In genomic region chr5:72505026-72505425, GRCh38 we compare ENCODE assay signal across 21 cellular contexts. TPM values are rescaled to one million over a fixed set of nuclear protein-coding genes. Genes with fewer than 3 reads are reported as not detected.
DNase-seq lines count a peak whose midpoint lies in the region; ATAC-seq and TF ChIP-seq lines count a peak whose summit lies in the region.
"Had no signal": no experiment of that assay in that cellular context is flagged by ENCODE, and none has a peak within 500 bp of the region (broad histone marks: within the 10 kb centered on the region; RNA-seq: fewer than 3 reads in every experiment).

No MANE protein-coding gene starts in this region.

- no TSS peak for BruUV-seq in PC-9 (replicated peaks; lab: Mats Ljungman, UMichigan)

- no peak overlapping the region for H3K4me2 ChIP-seq in GM23248 (ENCODE audit: unreplicated experiment)
- H3K4me2 ChIP-seq in PC-9: peak overlapping the region; percentile 70
- H3K4me2 ChIP-seq: neural progenitor cell had no signal

- no peak for TF ChIP-seq CTCF in PC-9 (conservative IDR thresholded peaks at IDR 0.05)
- no peak for TF ChIP-seq CTCF in gastroesophageal sphincter (IDR thresholded peaks at IDR 0.05)

- H3K27me3 Mint-ChIP-seq in effector memory CD8-positive, alpha-beta T cell: peaks cover 36 to 57% of the 10 kb centered on the region in 2 donors

- H3K4me1 Mint-ChIP-seq in effector memory CD8-positive, alpha-beta T cell (ENCODE audit: low read depth in 2 of 2): no peaks in the 10 kb centered on the region
- H3K4me1 Mint-ChIP-seq: CD8-positive, alpha-beta memory T cell had no signal

- no peak for TF ChIP-seq POLR2A in gastroesophageal sphincter (IDR thresholded peaks at IDR 0.05)

- H3K27ac ChIP-seq in GM23248 (no peak overlapping the region), PC-9 (peak overlapping the region; percentile 91), gastroesophageal sphincter (peak overlapping the region in 3 of 4 donors; percentile 38 to 69 (median 53)), skin epidermis (peak overlapping the region in 13 of 21 experiments; percentile 2 to 80 (median 38))
- H3K27ac ChIP-seq: body of pancreas, colonic mucosa, epithelial cell of prostate, neural progenitor cell had no signal

- H3K4me1 ChIP-seq in GM23248 (ENCODE audit: insufficient read depth) (peaks cover 25% of the 10 kb centered on the region), PC-9 (replicated peaks; ENCODE audit: insufficient read depth) (peaks cover 38% of the 10 kb centered on the region), gastroesophageal sphincter (peaks cover 0 to 51% (median 7%) of the 10 kb centered on the region in 3 donors)
- H3K4me1 ChIP-seq: body of pancreas, colonic mucosa, testis had no signal

- no peaks in the 10 kb centered on the region for H3K9me2 ChIP-seq in GM23248 (ENCODE audit: insufficient read depth)
- H3K9me2 ChIP-seq in PC-9 (ENCODE audit: insufficient read depth): no peaks in the 10 kb centered on the region

- no peaks in the 10 kb centered on the region for H3K27me3 ChIP-seq in GM23248 (replicated peaks; ENCODE audit: insufficient read depth)
- H3K27me3 ChIP-seq in PC-9 (ENCODE audit: insufficient read depth, low read depth): no peaks in the 10 kb centered on the region
- no peaks in the 10 kb centered on the region for H3K27me3 ChIP-seq in gastroesophageal sphincter
- H3K27me3 ChIP-seq: body of pancreas, colonic mucosa, neural progenitor cell, testis had no signal

- intact Hi-C loops in PC-9 (cut with micrococcal nuclease; ENCODE audit: unreplicated experiment): loop anchor here (2.0 kb wide), 1 partner anchor 34 kb away; no protein-coding TSS in a partner anchor

- DNase-seq in GM23248 (no peak), PC-9 (no peak)
- DNase-seq in stimulated activated CD4-positive, alpha-beta T cell treated with anti-CD3 and anti-CD28 coated beads, Interleukin-15, amount 100 ng/mL, for 24 hours: no peak
- no peak for DNase-seq in activated CD4-positive, alpha-beta T cell treated with anti-CD3 and anti-CD28 coated beads for 4 hours
- DNase-seq in effector memory CD8-positive, alpha-beta T cell: no peak
- DNase-seq: activated CD4-positive, alpha-beta T cell treated with anti-CD3 and anti-CD28 coated beads for 48 hours; activated CD8-positive, alpha-beta memory T cell treated with anti-CD3 and anti-CD28 coated beads, Interleukin-2, amount 10 ng/mL, durations not matched to agents 7 days and 5 days; activated naive CD8-positive, alpha-beta T cell treated with anti-CD3 and anti-CD28 coated beads for 36 hours; body of pancreas; CD8-positive, alpha-beta memory T cell; colonic mucosa; NCI-H146; NCI-H2171; NCI-H526; testis had no signal

- no peak for ATAC-seq in gastroesophageal sphincter
- no peak for ATAC-seq in effector memory CD8-positive, alpha-beta T cell (replicated peaks)
- no peak for ATAC-seq in GM21737 (IDR thresholded peaks at IDR 0.05; ENCODE audit: unreplicated experiment)
- ATAC-seq: activated CD8-positive, alpha-beta memory T cell treated with anti-CD3 and anti-CD28 coated beads, Interleukin-2, amount 10 ng/mL, durations not matched to agents 7 days and 5 days; body of pancreas had no signal

- H2AFZ ChIP-seq in GM23248 (peak overlapping the region; percentile 40; the same call in 1 of the 2 replicates), PC-9 (peak overlapping the region; percentile 70)
- H2AFZ ChIP-seq: neural progenitor cell had no signal

- H3K9me3 ChIP-seq in GM23248 (ENCODE audit: low read depth): no peaks in the 10 kb centered on the region
- peaks cover 20% of the 10 kb centered on the region; the same call in 1 of the 2 replicates for H3K9me3 ChIP-seq in PC-9 (ENCODE audit: insufficient read depth, low read depth)
- no peaks in the 10 kb centered on the region for H3K9me3 ChIP-seq in gastroesophageal sphincter
- H3K9me3 ChIP-seq: body of pancreas, colonic mucosa, testis had no signal

- H3F3A ChIP-seq in GM23248 (ENCODE audit: insufficient read depth) (peaks cover 11% of the 10 kb centered on the region), PC-9 (ENCODE audit: insufficient read depth, low read depth) (peaks cover 15% of the 10 kb centered on the region)

- no peak overlapping the region for H3K4me3 ChIP-seq in GM23248
- H3K4me3 ChIP-seq in PC-9: peak overlapping the region; percentile 34; the same call in 1 of the 2 replicates
- peak overlapping the region in 1 of 2 donors; percentile 27 for H3K4me3 ChIP-seq in gastroesophageal sphincter
- H3K4me3 ChIP-seq in skin epidermis: peak overlapping the region in 2 of 7 experiments; percentile 8 to 17
- H3K4me3 ChIP-seq: body of pancreas, colonic mucosa, neural progenitor cell, testis had no signal

- no peak overlapping the region for H3K27ac Mint-ChIP-seq in effector memory CD8-positive, alpha-beta T cell
- H3K27ac Mint-ChIP-seq: activated naive CD8-positive, alpha-beta T cell treated with anti-CD3 and anti-CD28 coated beads for 36 hours; CD8-positive, alpha-beta memory T cell; neural progenitor cell had no signal

- in situ Hi-C loops in GM23248 (cut with MboI): no loop called here

- POLR2A ChIA-PET in PC-9 (lab: Charles Lee; ENCODE audit: unreplicated experiment): interaction anchor here (0.5 kb wide), 1 partner anchor 52 kb away, joined by 7 read pairs; no protein-coding TSS in a partner anchor

- no peak for TF ChIP-seq EP300 in gastroesophageal sphincter (IDR thresholded peaks at IDR 0.05)

- H3K36me3 ChIP-seq in GM23248 (ENCODE audit: low read depth) (no peaks in the 10 kb centered on the region), PC-9 (ENCODE audit: low read depth) (peaks cover 5% of the 10 kb centered on the region; the same call in 1 of the 2 replicates), gastroesophageal sphincter (no peaks in the 10 kb centered on the region)
- H3K36me3 ChIP-seq: colonic mucosa, neural progenitor cell had no signal

- H4K20me1 ChIP-seq in GM23248 (ENCODE audit: insufficient read depth): no peaks in the 10 kb centered on the region
- no peaks in the 10 kb centered on the region for H4K20me1 ChIP-seq in PC-9 (ENCODE audit: insufficient read depth)

- no peaks in the 10 kb centered on the region for H3K79me2 ChIP-seq in GM23248 (ENCODE audit: insufficient read depth)
- no peaks in the 10 kb centered on the region for H3K79me2 ChIP-seq in PC-9 (ENCODE audit: low read depth)

- 80 to 83% methylated on average over 5 of the region's 5 CpGs for WGBS in GM23248 (ENCODE audit: low coverage in 1 of 2, low lambda C conversion rate in 2 of 2, missing lambda C conversion rate in 2 of 2), 2 experiments
- WGBS in gastroesophageal sphincter (ENCODE audit: low coverage in 1 of 2), 2 donors: 60 to 78% methylated on average over 5 of the region's 5 CpGs

- no peak overlapping the region for H3K4me3 Mint-ChIP-seq in effector memory CD8-positive, alpha-beta T cell
- H3K4me3 Mint-ChIP-seq: activated CD8-positive, alpha-beta memory T cell treated with anti-CD3 and anti-CD28 coated beads, Interleukin-2, amount 10 ng/mL, durations not matched to agents 7 days and 5 days; activated naive CD8-positive, alpha-beta T cell treated with anti-CD3 and anti-CD28 coated beads for 36 hours; CD8-positive, alpha-beta memory T cell; neural progenitor cell had no signal

- no peak overlapping the region for H3K9ac ChIP-seq in GM23248
- H3K9ac ChIP-seq: neural progenitor cell had no signal

- no peaks in the 10 kb centered on the region for H3K9me3 Mint-ChIP-seq in effector memory CD8-positive, alpha-beta T cell
- H3K9me3 Mint-ChIP-seq: activated naive CD8-positive, alpha-beta T cell treated with anti-CD3 and anti-CD28 coated beads for 36 hours; CD8-positive, alpha-beta memory T cell; neural progenitor cell had no signal

- CTCF ChIA-PET in PC-9 (lab: Charles Lee): interaction anchor here (1.3 kb wide), 1 partner anchor 19 kb away, joined by 4 read pairs; no protein-coding TSS in a partner anchor

- peaks cover 3% of the 10 kb centered on the region for H3K36me3 Mint-ChIP-seq in effector memory CD8-positive, alpha-beta T cell (ENCODE audit: insufficient read depth)
- H3K36me3 Mint-ChIP-seq: activated CD8-positive, alpha-beta memory T cell treated with anti-CD3 and anti-CD28 coated beads, Interleukin-2, amount 10 ng/mL, durations not matched to agents 7 days and 5 days; activated naive CD8-positive, alpha-beta T cell treated with anti-CD3 and anti-CD28 coated beads for 36 hours; CD8-positive, alpha-beta memory T cell had no signal

RNA-seq across cellular contexts. Expression of gene ZNF366, which starts 2.2 kb away (rescaled TPM):
- total RNA-seq in GM23248 (2014; rRNA removed; shearing (Covaris generic)): not detected in 2 replicates
- polyA plus RNA-seq in GM23248 (2016; fragmentation: Nextera tagmentation; extraction: Ambion mirVana): not detected in 2 replicates
- total RNA-seq in PC-9 (2021): 0.17 TPM in 1 of 2 replicates, not detected in the other
- 1 to 10 TPM; 2.8 to 6.5 (median 4.9) TPM for total RNA-seq in gastroesophageal sphincter
- total RNA-seq: activated CD8-positive, alpha-beta memory T cell treated with anti-CD3 and anti-CD28 coated beads, Interleukin-2, amount 10 ng/mL, durations not matched to agents 7 days and 5 days; activated naive CD8-positive, alpha-beta T cell treated with anti-CD3 and anti-CD28 coated beads for 36 hours; CD8-positive, alpha-beta memory T cell; MCF 10A had no signal
- polyA plus RNA-seq: CD8-positive, alpha-beta memory T cell had no signal
